11 cellular contexts compared by ENCODE assay signal in the genomic region with DNA sequence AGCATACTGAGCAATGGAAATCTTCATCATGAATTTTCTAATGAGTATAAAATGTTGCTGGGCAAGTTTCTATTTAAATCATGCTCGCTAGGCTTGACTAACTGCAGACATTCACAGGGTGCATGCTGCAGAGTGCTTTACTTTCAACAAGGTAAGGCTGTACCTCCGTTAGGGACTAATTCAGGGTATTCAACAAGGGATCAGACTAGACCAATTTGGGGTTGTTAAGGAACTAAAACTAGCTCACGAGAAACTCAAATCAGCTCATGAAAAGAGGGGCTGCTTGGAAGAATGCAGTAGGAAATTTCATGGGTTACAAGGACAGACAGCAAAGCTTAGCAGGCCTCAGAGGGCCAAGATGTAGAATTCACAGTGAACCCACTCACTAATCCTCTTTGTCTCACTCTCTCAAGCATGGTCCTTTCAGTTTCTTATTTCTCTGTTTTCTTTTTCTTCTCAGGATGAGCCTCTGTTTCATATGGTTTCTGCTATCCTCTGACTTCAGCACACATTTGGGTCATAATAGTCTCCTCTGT.
A peak's percentile ranks its signal among the peaks of the same experiment; 100 is the strongest.
DNase-seq lines count a peak whose midpoint lies in the region; ATAC-seq and TF ChIP-seq lines count a peak whose summit lies in the region.
"Had no signal": no experiment of that assay in that cellular context is flagged by ENCODE, and none has a peak within 500 bp of the region (broad histone marks: within the 10 kb centered on the region; RNA-seq: fewer than 3 reads in every experiment).

No MANE protein-coding gene starts in this region.

- no peaks in the 10 kb centered on the region for H3K27me3 Mint-ChIP-seq in effector memory CD8-positive, alpha-beta T cell

- DNase-seq in effector memory CD8-positive, alpha-beta T cell: no peak
- DNase-seq in stimulated activated CD4-positive, alpha-beta T cell treated with anti-CD3 and anti-CD28 coated beads, Interleukin-4, amount 100 ng/mL, for 1 hour: no peak
- DNase-seq in T-helper 2 cell (no peak), DMS 273 treated with DMSO at 0.1 percent for 48 hours (lab: John Stamatoyannopoulos, UW) (no peak), HUDEP-2 (lab: John Stamatoyannopoulos, UW; ENCODE audit: unreplicated experiment in 76 of 76) (no peak)
- DNase-seq: CD8-positive, alpha-beta T cell; stimulated activated CD4-positive, alpha-beta T cell treated with anti-CD3 and anti-CD28 coated beads, Interleukin-15, amount 100 ng/mL, for 24 hours had no signal

- H3K4me3 Mint-ChIP-seq in effector memory CD8-positive, alpha-beta T cell: no peak overlapping the region
- H3K4me3 Mint-ChIP-seq: CD8-positive, alpha-beta T cell had no signal

- H3K27ac Mint-ChIP-seq in effector memory CD8-positive, alpha-beta T cell: peak overlapping the region; percentile 21 to 22
- H3K27ac Mint-ChIP-seq: CD8-positive, alpha-beta T cell had no signal

- peaks cover 0 to 2% of the 10 kb centered on the region in 2 donors for H3K9me3 Mint-ChIP-seq in effector memory CD8-positive, alpha-beta T cell
- H3K9me3 Mint-ChIP-seq: CD8-positive, alpha-beta T cell had no signal

- H3K4me1 Mint-ChIP-seq in effector memory CD8-positive, alpha-beta T cell (ENCODE audit: low read depth in 2 of 2): peaks cover 0 to 5% of the 10 kb centered on the region in 2 donors

- no peaks in the 10 kb centered on the region for H3K36me3 Mint-ChIP-seq in effector memory CD8-positive, alpha-beta T cell (ENCODE audit: insufficient read depth)
- H3K36me3 Mint-ChIP-seq: CD8-positive, alpha-beta T cell had no signal

- TF ChIP-seq POLR2A in GM18505 (IDR thresholded peaks at IDR 0.05; ENCODE audit: borderline replicate concordance, extremely low read depth, insufficient read depth, insufficient read length): no peak

- ATAC-seq in GM18505 (IDR thresholded peaks at IDR 0.05; ENCODE audit: unreplicated experiment): peak; percentile 78
- ATAC-seq in GM21526 (IDR thresholded peaks at IDR 0.05; ENCODE audit: low FRiP score, unreplicated experiment): peak; percentile 70
- peak; percentile 74 for ATAC-seq in HG03342 (IDR thresholded peaks at IDR 0.05; ENCODE audit: unreplicated experiment)
- ATAC-seq in effector memory CD8-positive, alpha-beta T cell (replicated peaks): no peak
- ATAC-seq: CD8-positive, alpha-beta T cell; left lobe of liver had no signal
